1 cellular context compared by ENCODE assay signal in genomic region chr21:28539623-28539988, GRCh38.
TF ChIP-seq lines count a peak whose summit lies in the region.

No MANE protein-coding gene starts in this region.

TF ChIP-seq in liver, 16 proteins besides CTCF, POLR2A, EP300 and RAD21 (continued from another document):
- TF ChIP-seq REST (IDR thresholded peaks at IDR 0.05) (no peak), GABPA (IDR thresholded peaks at IDR 0.05 in 1 of 2, conservative IDR thresholded peaks at IDR 0.05 in 1 of 2) (no peak), TAF1 (conservative IDR thresholded peaks at IDR 0.05) (no peak), HNF4A (conservative IDR thresholded peaks at IDR 0.05) (peak; percentile 82 to 84), FOXA1 (IDR thresholded peaks at IDR 0.05) (no peak)
- TF ChIP-seq, protein P1, sequence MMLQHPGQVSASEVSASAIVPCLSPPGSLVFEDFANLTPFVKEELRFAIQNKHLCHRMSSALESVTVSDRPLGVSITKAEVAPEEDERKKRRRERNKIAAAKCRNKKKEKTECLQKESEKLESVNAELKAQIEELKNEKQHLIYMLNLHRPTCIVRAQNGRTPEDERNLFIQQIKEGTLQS (IDR thresholded peaks at IDR 0.05) = no peak
- TF ChIP-seq, protein P2, sequence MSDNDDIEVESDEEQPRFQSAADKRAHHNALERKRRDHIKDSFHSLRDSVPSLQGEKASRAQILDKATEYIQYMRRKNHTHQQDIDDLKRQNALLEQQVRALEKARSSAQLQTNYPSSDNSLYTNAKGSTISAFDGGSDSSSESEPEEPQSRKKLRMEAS (IDR thresholded peaks at IDR 0.05) = no peak
